In the genomic region with DNA sequence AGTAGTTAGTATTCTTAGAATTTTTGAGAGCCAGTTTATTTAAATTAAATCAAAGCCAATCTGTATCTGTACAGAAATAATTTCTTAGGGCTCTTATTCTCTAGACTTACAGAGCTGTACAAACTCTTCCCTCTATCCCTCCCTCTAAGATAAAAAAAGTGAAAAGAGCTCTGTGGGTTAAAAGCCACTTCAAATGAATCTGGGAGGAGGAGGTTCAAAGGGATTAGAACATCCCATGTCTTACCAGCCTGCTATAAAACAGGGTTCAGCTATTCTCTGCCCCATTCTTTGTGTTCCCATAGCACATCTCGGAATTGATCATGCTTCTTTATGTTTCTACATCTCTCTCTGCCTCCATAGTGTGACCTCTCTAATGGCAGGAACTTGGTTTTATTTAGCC, we compare ENCODE assay signal across 17 cellular contexts. TPM values are rescaled to one million over a fixed set of nuclear protein-coding genes. Genes with fewer than 3 reads are reported as not detected.
DNase-seq lines count a peak whose midpoint lies in the region; ATAC-seq and TF ChIP-seq lines count a peak whose summit lies in the region.
"Had no signal": no experiment of that assay in that cellular context is flagged by ENCODE, and none has a peak within 500 bp of the region (broad histone marks: within the 10 kb centered on the region; RNA-seq: fewer than 3 reads in every experiment).

No MANE protein-coding gene starts in this region.

- H3K9me3 ChIP-seq in SJSA1 (replicated peaks) = no peaks in the 10 kb centered on the region
- no peaks in the 10 kb centered on the region for H3K9me3 ChIP-seq in WERI-Rb-1 (ENCODE audit: severe bottlenecking)

- H3K4me3 ChIP-seq in SJSA1 = no peak overlapping the region
- H3K4me3 ChIP-seq in coronary artery = no peak overlapping the region
- no peak overlapping the region for H3K4me3 ChIP-seq in WERI-Rb-1 (ENCODE audit: low read depth, low read length)

- H3K27ac ChIP-seq in SJSA1 = peak overlapping the region; percentile 29
- H3K27ac ChIP-seq in coronary artery = peak overlapping the region; percentile 45 to 58
- no peak overlapping the region for H3K27ac ChIP-seq in WERI-Rb-1

- H3K4me1 Mint-ChIP-seq in stimulated activated effector memory CD8-positive, alpha-beta T cell treated with anti-CD3 and anti-CD28 coated beads, Interleukin-12 subunit alpha, Interleukin-12 subunit beta, amount 100 ng/mL, for 72 hours = peaks cover 54% of the 10 kb centered on the region

- H3K36me3 ChIP-seq in SJSA1 (no peaks in the 10 kb centered on the region; the same call in 1 of the 2 replicates), WERI-Rb-1 (peaks cover 7% of the 10 kb centered on the region)

- H3K4me1 ChIP-seq in SJSA1 (replicated peaks) = peaks cover 31% of the 10 kb centered on the region

- peak; percentile 6 for ATAC-seq in Right ventricle myocardium superior (ENCODE audit: poor library complexity)
- ATAC-seq in Right ventricle myocardium inferior = no peak
- no peak for ATAC-seq in stimulated activated effector memory CD8-positive, alpha-beta T cell treated with anti-CD3 and anti-CD28 coated beads, Interleukin-12 subunit alpha, Interleukin-12 subunit beta, amount 100 ng/mL, for 72 hours
- ATAC-seq in GM21717 (IDR thresholded peaks at IDR 0.05; ENCODE audit: unreplicated experiment) = no peak

- TF ChIP-seq CTCF in coronary artery (IDR thresholded peaks at IDR 0.05) = no peak
- no peak for TF ChIP-seq CTCF in WERI-Rb-1 (IDR thresholded peaks at IDR 0.05; ENCODE audit: low read depth, low read length)

- H3K27me3 ChIP-seq in SJSA1 (replicated peaks) (no peaks in the 10 kb centered on the region), WERI-Rb-1 (ENCODE audit: insufficient read depth, low read depth, severe bottlenecking) (no peaks in the 10 kb centered on the region)

- DNase-seq in Right ventricle myocardium superior (no peak), Right ventricle myocardium inferior (ENCODE audit: missing footprints) (no peak), SJSA1 (ENCODE audit: low read depth in 1 of 2, low spot score in 2 of 2) (no peak), coronary artery (ENCODE audit: low spot score) (no peak), SIG-M5 (lab: John Stamatoyannopoulos, UW) (no peak), WERI-Rb-1 (no peak)
- no peak for DNase-seq in stimulated activated effector memory CD8-positive, alpha-beta T cell treated with anti-CD3 and anti-CD28 coated beads, Interleukin-12 subunit alpha, Interleukin-12 subunit beta, amount 100 ng/mL, for 72 hours (ENCODE audit: low spot score in 2 of 2)
- DNase-seq: activated CD4-positive, alpha-beta T cell treated with anti-CD3 and anti-CD28 coated beads for 1 hour; activated effector memory CD4-positive, alpha-beta T cell treated with Interleukin-2 at 50 U/mL for 16 hours; effector CD8-positive, alpha-beta T cell; mesendoderm; NCI-H2081 treated with DMSO at 0.1 percent for 48 hours; NCI-H748 treated with DMSO at 0.1 percent for 48 hours; occipital lobe; stimulated activated CD4-positive, alpha-beta T cell treated with anti-CD3 and anti-CD28 coated beads, Interleukin-4, amount 100 ng/mL, for 4 hours had no signal

- peaks cover 18% of the 10 kb centered on the region for H3K36me3 Mint-ChIP-seq in stimulated activated effector memory CD8-positive, alpha-beta T cell treated with anti-CD3 and anti-CD28 coated beads, Interleukin-12 subunit alpha, Interleukin-12 subunit beta, amount 100 ng/mL, for 72 hours

- intact Hi-C loops in Right ventricle myocardium superior (cut with DNase I) = no loop called here
- intact Hi-C loops in Right ventricle myocardium inferior (cut with DNase I) = no loop called here

- H3K27ac Mint-ChIP-seq in stimulated activated effector memory CD8-positive, alpha-beta T cell treated with anti-CD3 and anti-CD28 coated beads, Interleukin-12 subunit alpha, Interleukin-12 subunit beta, amount 100 ng/mL, for 72 hours = no peak overlapping the region

- no peaks in the 10 kb centered on the region for H3K9me3 Mint-ChIP-seq in stimulated activated effector memory CD8-positive, alpha-beta T cell treated with anti-CD3 and anti-CD28 coated beads, Interleukin-12 subunit alpha, Interleukin-12 subunit beta, amount 100 ng/mL, for 72 hours

- peak overlapping the region; percentile 63 for H3K4me3 Mint-ChIP-seq in stimulated activated effector memory CD8-positive, alpha-beta T cell treated with anti-CD3 and anti-CD28 coated beads, Interleukin-12 subunit alpha, Interleukin-12 subunit beta, amount 100 ng/mL, for 72 hours

RNA-seq across cellular contexts. Expression of gene KIAA0319L, which starts 19.4 kb away (rescaled TPM):
- total RNA-seq in Right ventricle myocardium superior = 62.1 TPM
- total RNA-seq in Right ventricle myocardium inferior = 67.7 TPM
- 22.8 and 23.7 TPM in 2 replicates for total RNA-seq in SJSA1 (2014; rRNA removed; shearing (Covaris generic))

RNA-seq across cellular contexts. Expression of gene NCDN, which starts 19.8 kb away (rescaled TPM):
- total RNA-seq in Right ventricle myocardium superior (20.3 TPM), Right ventricle myocardium inferior (22.8 TPM)
- 17.4 and 20.4 TPM in 2 replicates for total RNA-seq in SJSA1 (2014; rRNA removed; shearing (Covaris generic))

RNA-seq across cellular contexts. Expression of gene TFAP2E, which starts 35.3 kb away (rescaled TPM):
- 0.27 TPM for total RNA-seq in Right ventricle myocardium superior
- total RNA-seq in Right ventricle myocardium inferior = not detected
- not detected in 2 replicates for total RNA-seq in SJSA1 (2014; rRNA removed; shearing (Covaris generic))
- total RNA-seq: urinary bladder had no signal
